Comparison of ENCODE assay signal across 8 cellular contexts in genomic region chr1:154936416-154937050, GRCh38. TPM values are rescaled to one million over a fixed set of nuclear protein-coding genes. Genes with fewer than 3 reads are reported as not detected.
A peak's percentile ranks its signal among the peaks of the same experiment; 100 is the strongest.
DNase-seq lines count a peak whose midpoint lies in the region; ATAC-seq and TF ChIP-seq lines count a peak whose summit lies in the region.

Gene PMVK (minus strand): TSS chr1:154936719. CDS start chr1:154936685, 34 bp downstream.

- TF ChIP-seq CTCF in epithelial cell of proximal tubule (conservative IDR thresholded peaks at IDR 0.05; ENCODE audit: low read depth, low read length): peak; percentile 32

- DNase-seq in DMS114 treated with DMSO at 0.1 percent for 48 hours (lab: John Stamatoyannopoulos, UW; ENCODE audit: unreplicated experiment): peak; percentile 97
- DNase-seq in OCI-M1 (lab: John Stamatoyannopoulos, UW): peak; percentile 98
- peak; percentile 84 for DNase-seq in activated T-cell treated with anti-CD3 and anti-CD28 coated beads for 48 hours (ENCODE audit: low read depth)
- peak; percentile 84 for DNase-seq in epithelial cell of proximal tubule (ENCODE audit: low read depth)
- DNase-seq in stimulated activated CD8-positive, alpha-beta memory T cell treated with anti-CD3 and anti-CD28 coated beads, Interleukin-4, amount 100 ng/mL, for 48 hours: peak; percentile 96

- no peaks in the 10 kb centered on the region for H3K36me3 ChIP-seq in mucosa of rectum (ENCODE audit: control insufficient read depth in 2 of 2, insufficient read depth in 2 of 2, low read length in 2 of 2)

- peak within 1 kb of the TSS; percentile 96 to 99 for H3K9ac ChIP-seq in mucosa of rectum (ENCODE audit: low read depth in 1 of 2, low read length in 2 of 2)

- no peaks in the 10 kb centered on the region for H3K9me3 ChIP-seq in mucosa of rectum (ENCODE audit: control insufficient read depth in 2 of 2, low read length in 2 of 2)

- H3K27ac Mint-ChIP-seq in IgD-negative memory B cell: peak within 1 kb of the TSS; percentile 96 to 100 (median 100)

- H3K27me3 Mint-ChIP-seq in IgD-negative memory B cell: no peaks in the 10 kb centered on the region

- peak; percentile 78 for ATAC-seq in GM21528 (IDR thresholded peaks at IDR 0.05; ENCODE audit: low FRiP score, unreplicated experiment)

- H3K36me3 Mint-ChIP-seq in IgD-negative memory B cell: peaks cover 1% of the 10 kb centered on the region

- H3K9me3 Mint-ChIP-seq in IgD-negative memory B cell: no peaks in the 10 kb centered on the region

- H3K4me1 Mint-ChIP-seq in IgD-negative memory B cell: peaks cover 22 to 43% (median 39%) of the 10 kb centered on the region in 3 donors

- peak within 1 kb of the TSS; percentile 80 for H3K4me3 ChIP-seq in epithelial cell of proximal tubule (ENCODE audit: low read depth, low read length)
- peak within 1 kb of the TSS; percentile 94 to 96 for H3K4me3 ChIP-seq in mucosa of rectum (ENCODE audit: low read length in 2 of 2)

- H3K27ac ChIP-seq in mucosa of rectum (ENCODE audit: low read depth in 2 of 2, low read length in 2 of 2): peak within 1 kb of the TSS; percentile 99

- H3K4me1 ChIP-seq in mucosa of rectum (ENCODE audit: control insufficient read depth in 2 of 2, insufficient read depth in 2 of 2, low read length in 2 of 2): peaks cover 22 to 35% of the 10 kb centered on the region in 2 donors

- H3K27me3 ChIP-seq in mucosa of rectum (ENCODE audit: control insufficient read depth in 2 of 2, insufficient read depth in 2 of 2, low read length in 2 of 2): no peaks in the 10 kb centered on the region

- peak within 1 kb of the TSS; percentile 91 to 99 (median 98) for H3K4me3 Mint-ChIP-seq in IgD-negative memory B cell

RNA-seq across cellular contexts. Expression of gene PMVK, which starts in this region (rescaled TPM):
- 78.3 TPM for polyA plus RNA-seq in IgD-negative memory B cell
- total RNA-seq in epithelial cell of proximal tubule: 11.8 and 13.2 TPM in 2 replicates

Comparison
In these comparisons a context has a peak if more than half of its experiments do, and no peak if none do; other contexts are left out.
1. Peak in every context shown above with its lines: DNase-seq, ATAC-seq, H3K4me3 ChIP-seq and H3K27ac ChIP-seq.